Comparison of ENCODE assay signal across 18 cellular contexts in the genomic region with DNA sequence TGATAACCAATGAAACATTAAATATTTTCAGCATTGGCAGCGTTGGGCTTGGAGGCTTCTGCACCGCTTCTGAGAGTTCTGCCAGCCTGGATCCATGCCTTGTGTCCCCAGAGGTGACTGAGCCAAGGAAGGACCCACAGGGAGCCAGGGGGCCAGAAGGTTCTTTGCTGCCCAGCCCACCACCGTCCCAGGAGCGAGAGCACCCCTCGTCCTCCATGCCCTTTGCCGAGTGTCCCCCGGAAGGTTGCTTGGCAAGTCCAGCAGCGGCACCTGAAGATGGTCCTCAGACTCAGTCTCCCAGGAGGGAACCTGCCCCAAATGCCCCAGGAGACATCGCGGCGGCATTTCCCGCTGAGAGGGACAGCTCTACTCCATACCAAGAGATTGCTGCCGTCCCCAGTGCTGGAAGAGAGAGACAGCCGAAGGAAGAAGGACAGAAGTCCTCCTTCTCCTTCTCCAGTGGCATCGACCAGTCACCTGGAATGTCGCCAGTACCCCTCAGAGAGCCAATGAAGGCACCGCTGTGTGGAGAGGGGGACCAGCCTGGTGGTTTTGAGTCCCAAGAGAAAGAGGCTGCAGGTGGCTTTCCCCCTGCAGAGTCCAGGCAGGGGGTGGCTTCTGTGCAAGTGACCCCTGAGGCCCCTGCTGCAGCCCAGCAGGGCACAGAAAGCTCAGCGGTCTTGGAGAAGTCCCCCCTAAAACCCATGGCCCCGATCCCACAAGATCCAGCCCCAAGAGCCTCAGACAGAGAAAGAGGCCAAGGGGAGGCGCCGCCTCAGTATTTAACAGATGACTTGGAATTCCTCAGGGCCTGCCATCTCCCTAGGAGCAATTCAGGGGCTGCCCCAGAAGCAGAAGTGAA.
"Had no signal": no experiment of that assay in that cellular context is flagged by ENCODE, and none has a peak within 500 bp of the region (broad histone marks: within the 10 kb centered on the region; RNA-seq: fewer than 3 reads in every experiment).

No MANE protein-coding gene starts in this region.

- DNase-seq: dermis blood vessel endothelial cell; effector memory CD4-positive, alpha-beta T cell; erythroblast; left lung; lower lobe of right lung; naive thymus-derived CD8-positive, alpha-beta T cell; nephron progenitor cell; spleen; stimulated activated CD4-positive, alpha-beta T cell treated with anti-CD3 and anti-CD28 coated beads, Interleukin-4, amount 100 ng/mL, for 4 hours; stimulated activated naive CD8-positive, alpha-beta T cell treated with anti-CD3 and anti-CD28 coated beads, Interleukin-15, Interleukin-2, amounts not matched to agents 100 U/mL and 50 U/mL, for 24 hours; upper lobe of left lung had no signal

- H3K36me3 ChIP-seq: left lung, lower lobe of right lung, prostate gland, spleen, tibial nerve, upper lobe of left lung had no signal

- ATAC-seq: left lung; lower lobe of right lung; naive thymus-derived CD8-positive, alpha-beta T cell; stimulated activated memory B cell treated with anti-CD40 and anti-IgM and Interleukin-4, amounts not matched to agents 10 μg/mL and 1 μg/mL and 100 μg/mL, for 72 hours; stimulated activated naive CD8-positive, alpha-beta T cell treated with anti-CD3 and anti-CD28 coated beads, Interleukin-15, Interleukin-2, amounts not matched to agents 100 U/mL and 50 U/mL, for 24 hours had no signal

- H3K4me1 ChIP-seq: lower lobe of right lung, prostate gland, spleen, tibial nerve had no signal

- H3K27me3 ChIP-seq: hepatocyte, left lung, tibial nerve, upper lobe of left lung had no signal

- H3K4me3 ChIP-seq: coronary artery, hepatocyte, left lung, lower lobe of right lung, prostate gland, skin epidermis, spleen, thoracic aorta, tibial nerve, upper lobe of left lung had no signal

- H3K27ac ChIP-seq: coronary artery, hepatocyte, left lung, lower lobe of right lung, prostate gland, spleen, thoracic aorta, tibial nerve, upper lobe of left lung had no signal

- H3K9me3 ChIP-seq: left lung, lower lobe of right lung, prostate gland, spleen, thoracic aorta, tibial nerve, upper lobe of left lung had no signal
